Comparison of ENCODE assay signal across 23 cellular contexts in genomic region chr2:177869209-177869608, GRCh38.
A peak's percentile ranks its signal among the peaks of the same experiment; 100 is the strongest.
DNase-seq lines count a peak whose midpoint lies in the region; ATAC-seq, FAIRE-seq and TF ChIP-seq lines count a peak whose summit lies in the region.
"Had no signal": no experiment of that assay in that cellular context is flagged by ENCODE, and none has a peak within 500 bp of the region (broad histone marks: within the 10 kb centered on the region; RNA-seq: fewer than 3 reads in every experiment).

No MANE protein-coding gene starts in this region.

- H3K9me3 ChIP-seq in heart left ventricle (no peaks in the 10 kb centered on the region), psoas muscle (no peaks in the 10 kb centered on the region), gastrocnemius medialis (no peaks in the 10 kb centered on the region), small intestine (ENCODE audit: control insufficient read depth, low read depth) (no peaks in the 10 kb centered on the region)
- H3K9me3 ChIP-seq: A549; BLaER1 treated with 17β-estradiol and CSF1 and Interleukin-3, amounts not matched to agents 10 nM and 100 nM; Caco-2 had no signal

- H3K27me3 ChIP-seq in heart left ventricle (no peaks in the 10 kb centered on the region), psoas muscle (ENCODE audit: insufficient read depth in 3 of 3, low read length in 2 of 3) (no peaks in the 10 kb centered on the region), gastrocnemius medialis (no peaks in the 10 kb centered on the region), small intestine (ENCODE audit: control insufficient read depth in 2 of 2, insufficient read depth in 2 of 2, low read length in 2 of 2) (no peaks in the 10 kb centered on the region)
- H3K27me3 ChIP-seq: BLaER1 treated with 17β-estradiol and CSF1 and Interleukin-3, amounts not matched to agents 10 nM and 100 nM had no signal

- no peak overlapping the region for H3K4me3 ChIP-seq in heart left ventricle
- no peak overlapping the region for H3K4me3 ChIP-seq in psoas muscle
- H3K4me3 ChIP-seq in gastrocnemius medialis = no peak overlapping the region
- H3K4me3 ChIP-seq in small intestine (ENCODE audit: low read depth in 1 of 2, low read length in 2 of 2) = no peak overlapping the region
- H3K4me3 ChIP-seq: A549; BLaER1 treated with 17β-estradiol and CSF1 and Interleukin-3, amounts not matched to agents 10 nM and 100 nM had no signal

- H3K4me1 ChIP-seq in heart left ventricle = peaks cover 0 to 9% (median 0%) of the 10 kb centered on the region in 12 donors
- H3K4me1 ChIP-seq in psoas muscle = peaks cover 14% of the 10 kb centered on the region
- peaks cover 6 to 28% of the 10 kb centered on the region in 2 donors for H3K4me1 ChIP-seq in gastrocnemius medialis
- H3K4me1 ChIP-seq in small intestine (ENCODE audit: control insufficient read depth in 2 of 2, insufficient read depth in 1 of 2, low read depth in 1 of 2, low read length in 1 of 2) = no peaks in the 10 kb centered on the region
- H3K4me1 ChIP-seq: A549; BLaER1 treated with 17β-estradiol and CSF1 and Interleukin-3, amounts not matched to agents 10 nM and 100 nM; Caco-2 had no signal

- 56 to 68% (median 63%) methylated on average over 3 of the region's 3 CpGs for WGBS in heart left ventricle, 4 donors
- WGBS in psoas muscle, 3 donors = 23 to 28% (median 27%) methylated on average over 3 of the region's 3 CpGs
- 69 to 72% (median 71%) methylated on average over 3 of the region's 3 CpGs for WGBS in small intestine, 3 donors

- DNase-seq in Right ventricle myocardium superior = no peak
- DNase-seq in heart left ventricle = no peak
- peak; percentile 41 for DNase-seq in SK-MEL-5 (ENCODE audit: low read depth, low spot score)
- no peak for DNase-seq in psoas muscle
- DNase-seq in gastrocnemius medialis = no peak
- DNase-seq in stimulated activated naive CD4-positive, alpha-beta T cell (lab: John Stamatoyannopoulos, UW) = no peak
- no peak for DNase-seq in small intestine
- no peak for DNase-seq in activated CD4-positive, alpha-beta T cell treated with anti-CD3 and anti-CD28 coated beads, Interleukin-2, amount 50 U/mL, for 4 hours
- DNase-seq: AML-193; Caco-2; Calu3; CD4-positive, alpha-beta T cell; CD8-positive, alpha-beta T cell; DMS79 treated with DMSO at 0.1 percent for 48 hours; GF-D8 had no signal

- ATAC-seq in Right ventricle myocardium superior (ENCODE audit: poor library complexity) (peak; percentile 32), heart left ventricle (no peak), psoas muscle (peak in 2 of 4 donors; percentile 53 to 59), gastrocnemius medialis (peak; percentile 40 to 41)
- ATAC-seq: A549; CD8-positive, alpha-beta T cell had no signal

- TF ChIP-seq CTCF in heart left ventricle (IDR thresholded peaks at IDR 0.05) (no peak), psoas muscle (IDR thresholded peaks at IDR 0.05) (no peak), gastrocnemius medialis (IDR thresholded peaks at IDR 0.05 in 4 of 5, conservative IDR thresholded peaks at IDR 0.05 in 1 of 5) (no peak)

- in situ Hi-C loops in SK-MEL-5 (cut with HindIII; ENCODE audit: low pct_unique_long_range_greater_than_20kb, low sequenced_read_pairs) = no loop called here
- in situ Hi-C loops in gastrocnemius medialis (cut with MboI; ENCODE audit: low sequenced_read_pairs in 4 of 4) = no loop called here

- intact Hi-C loops in Right ventricle myocardium superior (cut with DNase I) = no loop called here
- intact Hi-C loops in heart left ventricle (cut with DNase I) = loop anchor here in 1 of 10 donors (5.0 kb wide), 1 partner anchor 57 kb away; no protein-coding TSS in a partner anchor
- intact Hi-C loops in psoas muscle (cut with DNase I) = no loop called here
- intact Hi-C loops in gastrocnemius medialis (cut with DNase I; ENCODE audit: low total_unique reads) = no loop called here

- no peak for TF ChIP-seq POLR2A in heart left ventricle (IDR thresholded peaks at IDR 0.05)
- TF ChIP-seq POLR2A in gastrocnemius medialis (IDR thresholded peaks at IDR 0.05) = no peak

- H3K36me3 ChIP-seq in heart left ventricle (no peaks in the 10 kb centered on the region), psoas muscle (ENCODE audit: insufficient read depth in 1 of 2, low read depth in 1 of 2) (no peaks in the 10 kb centered on the region), gastrocnemius medialis (no peaks in the 10 kb centered on the region), small intestine (ENCODE audit: control insufficient read depth in 2 of 2, insufficient read depth in 2 of 2, low read length in 2 of 2) (no peaks in the 10 kb centered on the region)
- H3K36me3 ChIP-seq: BLaER1 treated with 17β-estradiol and CSF1 and Interleukin-3, amounts not matched to agents 10 nM and 100 nM had no signal

- no peak for FAIRE-seq in small intestine (lab: Jason Lieb, UNC)
- FAIRE-seq: A549, D721Med, G401.6, GM12891, GM18507 had no signal

- no peak overlapping the region for H3K27ac ChIP-seq in heart left ventricle
- peak overlapping the region; percentile 54 for H3K27ac ChIP-seq in psoas muscle
- H3K27ac ChIP-seq in gastrocnemius medialis = peak overlapping the region; percentile 24 to 81 (median 42)
- H3K27ac ChIP-seq in small intestine (ENCODE audit: low read depth in 1 of 2, low read length in 1 of 2) = no peak overlapping the region
- H3K27ac ChIP-seq: 22Rv1; A549; BLaER1 treated with 17β-estradiol and CSF1 and Interleukin-3, amounts not matched to agents 10 nM and 100 nM; C4-2B had no signal

Comparison
In these comparisons a context has a peak if more than half of its experiments do, and no peak if none do; other contexts are left out.
1. ATAC-seq: peak in Right ventricle myocardium superior (single experiment) and gastrocnemius medialis (2 of 2); none in heart left ventricle (0 of 4).
2. H3K27ac ChIP-seq: peak in psoas muscle (single experiment) and gastrocnemius medialis (4 of 4); none in heart left ventricle (0 of 12) and small intestine (0 of 2).